ENCODE assay signal across 27 cellular contexts in genomic region chr20:49123982-49124381, GRCh38.
A peak's percentile ranks its signal among the peaks of the same experiment; 100 is the strongest.
DNase-seq lines count a peak whose midpoint lies in the region; ATAC-seq and TF ChIP-seq lines count a peak whose summit lies in the region.
"Had no signal": no experiment of that assay in that cellular context is flagged by ENCODE, and none has a peak within 500 bp of the region (broad histone marks: within the 10 kb centered on the region; RNA-seq: fewer than 3 reads in every experiment).

No MANE protein-coding gene starts in this region.

- H2AFZ ChIP-seq in GM23248 = no peak overlapping the region
- H2AFZ ChIP-seq: GM23338 had no signal

- no peak for TF ChIP-seq CTCF in endothelial cell (IDR thresholded peaks at IDR 0.05; ENCODE audit: unreplicated experiment)

- POLR2A ChIA-PET in activated CD4-positive, alpha-beta T cell treated with anti-CD3 and anti-CD28 coated beads for 36 hours (lab: Charles Lee) = no interaction called here

- no peak for DNase-seq in activated CD4-positive, alpha-beta T cell treated with anti-CD3 and anti-CD28 coated beads for 36 hours
- DNase-seq in activated CD4-positive, alpha-beta T cell treated with anti-CD3 and anti-CD28 coated beads for 4 hours = no peak
- DNase-seq in CD4-positive, CD25-positive, alpha-beta regulatory T cell = no peak
- DNase-seq in endothelial cell (ENCODE audit: low spot score) = no peak
- DNase-seq in GM23248 = no peak
- no peak for DNase-seq in NOMO-1 (lab: John Stamatoyannopoulos, UW; ENCODE audit: unreplicated experiment in 2 of 2)
- DNase-seq: ACHN, AML-193, C1 segment of cervical spinal cord, DMS53, GDM1, HCEC 1CT, NCI-H1092 treated with DMSO at 0.1 percent for 48 hours, NCI-H1436 treated with DMSO at 0.1 percent for 48 hours, NCI-H1930, NCI-H2227 treated with DMSO at 0.1 percent for 48 hours, NCI-H510A treated with DMSO at 0.1 percent for 48 hours, NCI-H748 treated with DMSO at 0.1 percent for 48 hours, SHP77 treated with DMSO at 0.1 percent for 48 hours had no signal

- peak overlapping the region; percentile 56 for H3K27ac Mint-ChIP-seq in activated CD4-positive, alpha-beta T cell treated with anti-CD3 and anti-CD28 coated beads for 36 hours
- H3K27ac Mint-ChIP-seq in CD4-positive, CD25-positive, alpha-beta regulatory T cell = peak overlapping the region; percentile 57 to 77 (median 64)
- peak overlapping the region; percentile 22 for H3K27ac Mint-ChIP-seq in activated T-helper 17 cell treated with anti-CD3 and anti-CD28 coated beads, Interleukin-2, amount 50 U/mL, for 72 hours
- H3K27ac Mint-ChIP-seq in endothelial cell (ENCODE audit: unreplicated experiment) = no peak overlapping the region
- H3K27ac Mint-ChIP-seq: GM23338 had no signal

- no peak overlapping the region for H3K9ac ChIP-seq in GM23248
- H3K9ac ChIP-seq: KMS-11 had no signal

- peaks cover 49% of the 10 kb centered on the region for H3K36me3 Mint-ChIP-seq in activated CD4-positive, alpha-beta T cell treated with anti-CD3 and anti-CD28 coated beads for 36 hours (ENCODE audit: low read depth)
- peaks cover 43% of the 10 kb centered on the region for H3K36me3 Mint-ChIP-seq in CD4-positive, CD25-positive, alpha-beta regulatory T cell
- H3K36me3 Mint-ChIP-seq in activated T-helper 17 cell treated with anti-CD3 and anti-CD28 coated beads, Interleukin-2, amount 50 U/mL, for 72 hours (ENCODE audit: low read depth) = peaks cover 98% of the 10 kb centered on the region
- peaks cover 49% of the 10 kb centered on the region for H3K36me3 Mint-ChIP-seq in endothelial cell (ENCODE audit: low read depth, unreplicated experiment)

- no peaks in the 10 kb centered on the region for H3K27me3 ChIP-seq in CD4-positive, CD25-positive, alpha-beta regulatory T cell (ENCODE audit: control insufficient read depth, insufficient read depth, low read length)
- H3K27me3 ChIP-seq in GM23248 (replicated peaks; ENCODE audit: insufficient read depth) = no peaks in the 10 kb centered on the region

- H3K9me3 Mint-ChIP-seq in activated CD4-positive, alpha-beta T cell treated with anti-CD3 and anti-CD28 coated beads for 36 hours (ENCODE audit: low read depth) = no peaks in the 10 kb centered on the region
- no peaks in the 10 kb centered on the region for H3K9me3 Mint-ChIP-seq in CD4-positive, CD25-positive, alpha-beta regulatory T cell
- H3K9me3 Mint-ChIP-seq in activated T-helper 17 cell treated with anti-CD3 and anti-CD28 coated beads, Interleukin-2, amount 50 U/mL, for 72 hours = no peaks in the 10 kb centered on the region
- H3K9me3 Mint-ChIP-seq in endothelial cell (ENCODE audit: unreplicated experiment) = no peaks in the 10 kb centered on the region
- H3K9me3 Mint-ChIP-seq: GM23338 had no signal

- WGBS in GM23248 (ENCODE audit: low coverage in 1 of 2, low lambda C conversion rate in 2 of 2, missing lambda C conversion rate in 2 of 2), 2 experiments = 92 to 95% methylated on average over 10 of the region's 10 CpGs

- in situ Hi-C loops in GM23248 (cut with MboI) = no loop called here

- no peaks in the 10 kb centered on the region for H3K4me1 ChIP-seq in CD4-positive, CD25-positive, alpha-beta regulatory T cell (ENCODE audit: control insufficient read depth, insufficient read depth, low read length, poor library complexity, severe bottlenecking)
- no peaks in the 10 kb centered on the region for H3K4me1 ChIP-seq in GM23248 (ENCODE audit: insufficient read depth)

- no peak overlapping the region for H3K4me3 ChIP-seq in CD4-positive, CD25-positive, alpha-beta regulatory T cell (ENCODE audit: low read depth, low read length)
- no peak overlapping the region for H3K4me3 ChIP-seq in GM23248
- H3K4me3 ChIP-seq: GM23338, SK-N-MC had no signal

- H3K36me3 ChIP-seq in CD4-positive, CD25-positive, alpha-beta regulatory T cell (ENCODE audit: control insufficient read depth, insufficient read depth, low read length) = peaks cover 60% of the 10 kb centered on the region
- H3K36me3 ChIP-seq in GM23248 (ENCODE audit: low read depth) = peaks cover 31% of the 10 kb centered on the region

- CTCF ChIA-PET in activated CD4-positive, alpha-beta T cell treated with anti-CD3 and anti-CD28 coated beads for 36 hours (lab: Charles Lee) = interaction anchor here (0.8 kb wide), 1 partner anchor 172 kb away, joined by 3 read pairs; no protein-coding TSS in a partner anchor

- no peaks in the 10 kb centered on the region for H3F3A ChIP-seq in GM23248 (ENCODE audit: insufficient read depth)

- H3K4me2 ChIP-seq in GM23248 (ENCODE audit: unreplicated experiment) = no peak overlapping the region
- H3K4me2 ChIP-seq: GM23338, KMS-11 had no signal

- no peak overlapping the region for H3K4me3 Mint-ChIP-seq in activated CD4-positive, alpha-beta T cell treated with anti-CD3 and anti-CD28 coated beads for 36 hours
- H3K4me3 Mint-ChIP-seq in CD4-positive, CD25-positive, alpha-beta regulatory T cell = no peak overlapping the region
- H3K4me3 Mint-ChIP-seq in activated T-helper 17 cell treated with anti-CD3 and anti-CD28 coated beads, Interleukin-2, amount 50 U/mL, for 72 hours = no peak overlapping the region
- H3K4me3 Mint-ChIP-seq in endothelial cell (ENCODE audit: unreplicated experiment) = peak overlapping the region; percentile 32
- H3K4me3 Mint-ChIP-seq: GM23338 had no signal

- no peak for ATAC-seq in activated CD4-positive, alpha-beta T cell treated with anti-CD3 and anti-CD28 coated beads for 36 hours
- no peak for ATAC-seq in CD4-positive, CD25-positive, alpha-beta regulatory T cell (ENCODE audit: low read depth in 2 of 2)
- ATAC-seq in activated T-helper 17 cell treated with anti-CD3 and anti-CD28 coated beads, Interleukin-2, amount 50 U/mL, for 72 hours (replicated peaks) = no peak
- no peak for ATAC-seq in GM19463 (IDR thresholded peaks at IDR 0.05; ENCODE audit: unreplicated experiment)
- ATAC-seq: GM23338 had no signal

- H3K9me2 ChIP-seq in GM23248 (ENCODE audit: insufficient read depth) = no peaks in the 10 kb centered on the region

- H3K27me3 Mint-ChIP-seq in activated CD4-positive, alpha-beta T cell treated with anti-CD3 and anti-CD28 coated beads for 36 hours = no peaks in the 10 kb centered on the region
- no peaks in the 10 kb centered on the region for H3K27me3 Mint-ChIP-seq in CD4-positive, CD25-positive, alpha-beta regulatory T cell
- no peaks in the 10 kb centered on the region for H3K27me3 Mint-ChIP-seq in activated T-helper 17 cell treated with anti-CD3 and anti-CD28 coated beads, Interleukin-2, amount 50 U/mL, for 72 hours
- H3K27me3 Mint-ChIP-seq in endothelial cell (ENCODE audit: unreplicated experiment) = no peaks in the 10 kb centered on the region

- intact Hi-C loops in activated CD4-positive, alpha-beta T cell treated with anti-CD3 and anti-CD28 coated beads for 36 hours (cut with DNase I, micrococcal nuclease) = no loop called here

- H3K9me3 ChIP-seq in CD4-positive, CD25-positive, alpha-beta regulatory T cell (ENCODE audit: control insufficient read depth in 2 of 2, low read length in 2 of 2) = no peaks in the 10 kb centered on the region
- no peaks in the 10 kb centered on the region for H3K9me3 ChIP-seq in GM23248 (ENCODE audit: low read depth)

- no peaks in the 10 kb centered on the region for H4K20me1 ChIP-seq in GM23248 (ENCODE audit: insufficient read depth)

- no peaks in the 10 kb centered on the region for H3K4me1 Mint-ChIP-seq in activated CD4-positive, alpha-beta T cell treated with anti-CD3 and anti-CD28 coated beads for 36 hours
- H3K4me1 Mint-ChIP-seq in CD4-positive, CD25-positive, alpha-beta regulatory T cell = peaks cover 0 to 17% (median 10%) of the 10 kb centered on the region in 4 donors
- H3K4me1 Mint-ChIP-seq in activated T-helper 17 cell treated with anti-CD3 and anti-CD28 coated beads, Interleukin-2, amount 50 U/mL, for 72 hours = peaks cover 7% of the 10 kb centered on the region
- no peaks in the 10 kb centered on the region for H3K4me1 Mint-ChIP-seq in endothelial cell (ENCODE audit: unreplicated experiment)
- H3K4me1 Mint-ChIP-seq: GM23338 had no signal

- no peak overlapping the region for H3K27ac ChIP-seq in CD4-positive, CD25-positive, alpha-beta regulatory T cell (ENCODE audit: insufficient read depth, low read length, poor library complexity, severe bottlenecking)
- no peak overlapping the region for H3K27ac ChIP-seq in GM23248
- H3K27ac ChIP-seq: 22Rv1, HL-60, KMS-11, RWPE1, SK-N-MC had no signal

- H3K79me2 ChIP-seq in GM23248 (ENCODE audit: insufficient read depth) = peaks cover 24% of the 10 kb centered on the region
